Comparison of ENCODE assay signal across 18 cellular contexts in the genomic region with DNA sequence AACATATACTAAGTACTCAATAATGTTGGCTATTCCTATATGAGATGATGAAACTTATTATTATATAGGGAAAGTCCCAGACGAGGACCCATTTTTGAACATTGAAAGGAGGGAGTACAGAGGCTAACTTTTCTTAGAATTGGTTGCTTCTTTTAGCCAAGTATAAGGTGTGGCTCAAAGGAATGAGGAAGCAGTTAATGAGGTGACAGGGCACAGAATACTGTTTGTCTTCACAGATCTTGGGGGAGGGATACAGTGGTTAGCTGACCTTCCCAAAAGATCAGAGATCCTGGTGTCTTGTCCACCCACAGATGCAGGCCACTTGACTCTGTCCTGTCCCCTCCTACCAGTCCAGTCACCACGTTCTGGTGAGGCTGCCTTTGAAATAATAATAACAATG.
A peak's percentile ranks its signal among the peaks of the same experiment; 100 is the strongest.
DNase-seq lines count a peak whose midpoint lies in the region; ATAC-seq, FAIRE-seq and TF ChIP-seq lines count a peak whose summit lies in the region.
"Had no signal": no experiment of that assay in that cellular context is flagged by ENCODE, and none has a peak within 500 bp of the region (broad histone marks: within the 10 kb centered on the region; RNA-seq: fewer than 3 reads in every experiment).

No MANE protein-coding gene starts in this region.

- peaks cover 80% of the 10 kb centered on the region for H3K4me1 ChIP-seq in A549
- H3K4me1 ChIP-seq in breast epithelium, result peaks cover 0 to 5% of the 10 kb centered on the region in 2 donors
- H3K4me1 ChIP-seq in mucosa of descending colon (ENCODE audit: low read depth), result peaks cover 21% of the 10 kb centered on the region

- H3K27me3 ChIP-seq in breast epithelium, result no peaks in the 10 kb centered on the region

- no peak for TF ChIP-seq POLR2A in A549 (IDR thresholded peaks at IDR 0.05; ENCODE audit: low read length)
- no peak for TF ChIP-seq POLR2A in breast epithelium (IDR thresholded peaks at IDR 0.05)

- H3K4me2 ChIP-seq in A549, result peak overlapping the region; percentile 92
- H3K4me2 ChIP-seq: SK-N-SH had no signal

- H3K27ac ChIP-seq in A549, result peak overlapping the region; percentile 95
- peak overlapping the region; percentile 16 to 89 for H3K27ac ChIP-seq in breast epithelium
- H3K27ac ChIP-seq: left ventricle myocardium inferior, neutrophil had no signal

- peak overlapping the region; percentile 5; the same call in 1 of the 3 replicates for H3K4me3 ChIP-seq in A549
- no peak overlapping the region for H3K4me3 ChIP-seq in breast epithelium
- no peak overlapping the region for H3K4me3 ChIP-seq in mucosa of descending colon
- no peak overlapping the region for H3K4me3 ChIP-seq in foreskin fibroblast (ENCODE audit: low read depth in 1 of 2, low read length in 2 of 2)
- H3K4me3 ChIP-seq: left ventricle myocardium inferior had no signal

- CTCF ChIA-PET in A549 (lab: Yijun Ruan, JAX), result interaction anchor here (0.5 to 2.3 kb wide), 7 partner anchors 9 to 361 kb away, joined by 3 to 14 read pairs (median 3); no protein-coding TSS in a partner anchor

- H3K9me3 ChIP-seq in A549 (peaks cover 11% of the 10 kb centered on the region; the same call in 2 of the 3 replicates), breast epithelium (no peaks in the 10 kb centered on the region), mucosa of descending colon (no peaks in the 10 kb centered on the region)
- H3K9me3 ChIP-seq: left ventricle myocardium inferior, neutrophil, SK-N-SH had no signal

- FAIRE-seq in A549 (lab: Jason Lieb, UNC), result peak; percentile 89
- FAIRE-seq: endothelial cell of umbilical vein, GM18507, GM19239 had no signal

- peak; percentile 73 to 94 for DNase-seq in A549 (ENCODE audit: low read depth in 1 of 2, low spot score in 1 of 2)
- peak; percentile 33 for DNase-seq in NOMO-1 treated with DMSO at 0.1 percent for 48 hours (lab: John Stamatoyannopoulos, UW; ENCODE audit: unreplicated experiment)
- DNase-seq in breast epithelium (ENCODE audit: low spot score in 2 of 2), result no peak
- DNase-seq in mucosa of descending colon, result no peak
- DNase-seq in NCI-H146 (lab: John Stamatoyannopoulos, UW), result no peak
- no peak for DNase-seq in GOT3 (lab: John Stamatoyannopoulos, UW)
- DNase-seq in foreskin fibroblast, result no peak
- DNase-seq in NCI-H2196 treated with DMSO at 0.1 percent for 48 hours (lab: John Stamatoyannopoulos, UW; ENCODE audit: unreplicated experiment), result no peak
- DNase-seq: COR-L47, KG1, left ventricle myocardium inferior, NCI-H1930, NCI-H82, SK-N-SH had no signal

- WGBS in A549 (ENCODE audit: missing lambda C conversion rate), result 0% methylated on average over 2 of the region's 2 CpGs

- peak; percentile 53 to 65; a peak in 5 of 6 replicates for ATAC-seq in A549
- ATAC-seq in mucosa of descending colon, result peak; percentile 77

- TF ChIP-seq CTCF in A549 (IDR thresholded peaks at IDR 0.05) (no peak), breast epithelium (IDR thresholded peaks at IDR 0.05) (no peak), mucosa of descending colon (IDR thresholded peaks at IDR 0.05) (no peak), foreskin fibroblast (IDR thresholded peaks at IDR 0.05; ENCODE audit: low read depth, low read length) (no peak)

- 0 out of 5 replicates have a peak, but pooled peaks of 1 of the 2 experiments have one; percentile 5 for TF ChIP-seq RAD21 in A549 (conservative IDR thresholded peaks at IDR 0.05 in 1 of 2, IDR thresholded peaks at IDR 0.05 in 1 of 2)

- POLR2A ChIA-PET in A549 (lab: Yijun Ruan, JAX), result interaction anchor here (0.6 to 2.9 kb wide), 3 partner anchors 22 to 132 kb away, joined by 3 to 18 read pairs (median 3); a partner anchor contains a TSS

- no peaks in the 10 kb centered on the region for H3K36me3 ChIP-seq in breast epithelium
- H3K36me3 ChIP-seq in mucosa of descending colon (ENCODE audit: low read depth), result no peaks in the 10 kb centered on the region
- H3K36me3 ChIP-seq: left ventricle myocardium inferior, neutrophil had no signal

- intact Hi-C loops in breast epithelium (cut with DNase I; ENCODE audit: low total_unique reads), result no loop called here
- intact Hi-C loops in mucosa of descending colon (cut with DNase I, micrococcal nuclease), result no loop called here

- TF ChIP-seq EP300 in A549 (IDR thresholded peaks at IDR 0.05), result 0 out of 5 replicates have a peak, but pooled peaks of 1 of the 2 experiments have one; percentile 36

TF ChIP-seq in A549, 52 proteins besides CTCF, POLR2A, EP300 and RAD21:
- no peak for TF ChIP-seq CEBPB (IDR thresholded peaks at IDR 0.05)
- 0 out of 2 replicates have a peak, but pooled peaks have one; percentile 29 for TF ChIP-seq ESRRA (IDR thresholded peaks at IDR 0.05; ENCODE audit: borderline replicate concordance, low read length)
- TF ChIP-seq FOSL2 (IDR thresholded peaks at IDR 0.05), result no peak
- TF ChIP-seq FOSL2 (CRISPR knock-in tag; IDR thresholded peaks at IDR 0.05), result 0 out of 2 replicates have a peak, but pooled peaks have one; percentile 3

Comparison
In these comparisons a context has a peak if more than half of its experiments do, and no peak if none do; other contexts are left out.
1. DNase-seq: peak in A549 (2 of 2) and NOMO-1 treated with DMSO at 0.1 percent for 48 hours (single experiment); none in breast epithelium (0 of 2), mucosa of descending colon (0 of 3), NCI-H146 (single experiment), GOT3 (single experiment), foreskin fibroblast (0 of 2) and NCI-H2196 treated with DMSO at 0.1 percent for 48 hours (single experiment).